In the genomic region with DNA sequence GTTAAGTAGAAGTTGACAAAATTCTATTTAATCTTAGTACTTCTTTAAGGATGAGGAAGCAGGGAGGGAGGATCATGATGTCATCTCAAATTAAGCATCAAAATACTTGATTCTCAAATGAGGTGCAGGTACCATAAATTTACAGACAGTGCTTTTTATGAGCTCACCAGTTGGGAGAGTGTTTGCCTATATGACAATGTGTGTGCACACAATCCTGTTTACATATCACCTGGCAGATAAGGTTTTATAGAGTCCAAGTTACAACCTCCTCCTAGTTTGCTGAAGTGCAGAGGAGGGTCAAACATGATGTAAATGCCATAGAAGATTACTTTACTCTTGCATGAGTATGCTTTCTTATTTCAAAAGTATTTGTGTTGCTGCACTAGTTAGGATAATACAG, we compare ENCODE assay signal across 20 cellular contexts. TPM values are rescaled to one million over a fixed set of nuclear protein-coding genes. Genes with fewer than 3 reads are reported as not detected.
DNase-seq lines count a peak whose midpoint lies in the region; ATAC-seq and TF ChIP-seq lines count a peak whose summit lies in the region.
"Had no signal": no experiment of that assay in that cellular context is flagged by ENCODE, and none has a peak within 500 bp of the region (broad histone marks: within the 10 kb centered on the region; RNA-seq: fewer than 3 reads in every experiment).

No MANE protein-coding gene starts in this region.

- H3K4me1 ChIP-seq in esophagus muscularis mucosa (peaks cover 40 to 63% (median 60%) of the 10 kb centered on the region in 4 donors), thyroid gland (peaks cover 43 to 45% of the 10 kb centered on the region in 2 donors)

- no peak overlapping the region for H3K4me3 Mint-ChIP-seq in activated CD8-positive, alpha-beta T cell treated with anti-CD3 and anti-CD28 coated beads, Interleukin-2, amount 10 ng/mL, durations not matched to agents 7 days and 5 days
- H3K4me3 Mint-ChIP-seq: activated naive CD4-positive, alpha-beta T cell treated with anti-CD3 and anti-CD28 coated beads, Interleukin-2, amount 10 ng/mL, durations not matched to agents 7 days and 5 days had no signal

- ATAC-seq in activated CD8-positive, alpha-beta T cell treated with anti-CD3 and anti-CD28 coated beads, Interleukin-2, amount 10 ng/mL, durations not matched to agents 7 days and 5 days, result no peak
- ATAC-seq in HG03565 (IDR thresholded peaks at IDR 0.05; ENCODE audit: unreplicated experiment), result no peak
- ATAC-seq: sciatic nerve had no signal

- no peaks in the 10 kb centered on the region for H3K36me3 ChIP-seq in esophagus muscularis mucosa
- no peaks in the 10 kb centered on the region for H3K36me3 ChIP-seq in thyroid gland

- POLR2A ChIA-PET in HEK293T (lab: Yijun Ruan, JAX), result interaction anchor here (1.1 to 2.5 kb wide), 2 partner anchors 8 to 29 kb away, joined by 4 to 8 read pairs; no protein-coding TSS in a partner anchor
- POLR2A ChIA-PET in activated CD8-positive, alpha-beta T cell treated with anti-CD3 and anti-CD28 coated beads, Interleukin-2, amount 10 ng/mL, durations not matched to agents 7 days and 5 days (lab: Charles Lee), result no interaction called here

- H3K4me3 ChIP-seq in esophagus muscularis mucosa, result no peak overlapping the region
- H3K4me3 ChIP-seq in thyroid gland (replicated peaks in 1 of 3), result no peak overlapping the region
- peak overlapping the region in 3 of 59 donors; percentile 1 to 21 (median 9) for H3K4me3 ChIP-seq in dorsolateral prefrontal cortex

- TF ChIP-seq CTCF in esophagus muscularis mucosa (IDR thresholded peaks at IDR 0.05) (no peak), thyroid gland (IDR thresholded peaks at IDR 0.05) (no peak), dorsolateral prefrontal cortex (IDR thresholded peaks at IDR 0.05 in 54 of 56, conservative IDR thresholded peaks at IDR 0.05 in 2 of 56; ENCODE audit: low read depth in 1 of 56, partially characterized antibody in 56 of 56) (no peak)

- DNase-seq in HEK293T (ENCODE audit: extremely low spot score) (no peak), NCI-H526 treated with DMSO at 0.1 percent for 48 hours (lab: John Stamatoyannopoulos, UW) (peak; percentile 87), esophagus muscularis mucosa (ENCODE audit: extremely low spot score) (no peak), thyroid gland (no peak), dorsolateral prefrontal cortex (no peak)
- no peak for DNase-seq in activated CD8-positive, alpha-beta T cell treated with anti-CD3 and anti-CD28 coated beads, Interleukin-2, amount 10 ng/mL, durations not matched to agents 7 days and 5 days
- DNase-seq: activated CD4-positive, alpha-beta T cell treated with anti-CD3 and anti-CD28 coated beads for 1 hour; activated naive CD4-positive, alpha-beta T cell treated with anti-CD3 and anti-CD28 coated beads, Interleukin-2, amount 10 ng/mL, durations not matched to agents 7 days and 5 days; DND-41; hippocampal formation; kidney; mesenchymal stem cell; NCI-H1417; NCI-H345; SHP77; stimulated activated CD4-positive, alpha-beta T cell treated with anti-CD3 and anti-CD28 coated beads, Interleukin-4, amount 100 ng/mL, for 1 hour; T-helper 2 cell had no signal

- H3K4me1 Mint-ChIP-seq in activated CD8-positive, alpha-beta T cell treated with anti-CD3 and anti-CD28 coated beads, Interleukin-2, amount 10 ng/mL, durations not matched to agents 7 days and 5 days (ENCODE audit: low read depth), result peaks cover 59% of the 10 kb centered on the region

- no peak for TF ChIP-seq EP300 in esophagus muscularis mucosa (IDR thresholded peaks at IDR 0.05)

- H3K27me3 ChIP-seq in esophagus muscularis mucosa (no peaks in the 10 kb centered on the region), thyroid gland (no peaks in the 10 kb centered on the region), dorsolateral prefrontal cortex (no peaks in the 10 kb centered on the region)

- H3K27ac ChIP-seq in esophagus muscularis mucosa (replicated peaks in 1 of 4) (peak overlapping the region in 3 of 4 donors; percentile 9 to 29 (median 9)), thyroid gland (peak overlapping the region; percentile 32 to 63 (median 39)), dorsolateral prefrontal cortex (peak overlapping the region in 6 of 59 donors; percentile 3 to 51 (median 6))
- H3K27ac ChIP-seq: KMS-11 had no signal

- TF ChIP-seq POLR2A in esophagus muscularis mucosa (IDR thresholded peaks at IDR 0.05; ENCODE audit: low read depth), result no peak
- no peak for TF ChIP-seq POLR2A in thyroid gland (IDR thresholded peaks at IDR 0.05)

- CTCF ChIA-PET in HEK293T (lab: Yijun Ruan, JAX), result interaction anchor here (1.0 kb wide), 1 partner anchor 15 kb away, joined by 4 read pairs; no protein-coding TSS in a partner anchor
- CTCF ChIA-PET in activated CD8-positive, alpha-beta T cell treated with anti-CD3 and anti-CD28 coated beads, Interleukin-2, amount 10 ng/mL, durations not matched to agents 7 days and 5 days (lab: Charles Lee), result interaction anchor here (0.8 to 1.8 kb wide), 4 partner anchors 8 to 97 kb away, joined by 3 to 7 read pairs (median 4); no protein-coding TSS in a partner anchor

- H3K27ac Mint-ChIP-seq in activated CD8-positive, alpha-beta T cell treated with anti-CD3 and anti-CD28 coated beads, Interleukin-2, amount 10 ng/mL, durations not matched to agents 7 days and 5 days, result no peak overlapping the region
- H3K27ac Mint-ChIP-seq: activated naive CD4-positive, alpha-beta T cell treated with anti-CD3 and anti-CD28 coated beads, Interleukin-2, amount 10 ng/mL, durations not matched to agents 7 days and 5 days had no signal

- H3K9me3 Mint-ChIP-seq in activated CD8-positive, alpha-beta T cell treated with anti-CD3 and anti-CD28 coated beads, Interleukin-2, amount 10 ng/mL, durations not matched to agents 7 days and 5 days (ENCODE audit: insufficient read depth), result no peaks in the 10 kb centered on the region
- H3K9me3 Mint-ChIP-seq: activated naive CD4-positive, alpha-beta T cell treated with anti-CD3 and anti-CD28 coated beads, Interleukin-2, amount 10 ng/mL, durations not matched to agents 7 days and 5 days had no signal

- H3K36me3 Mint-ChIP-seq in activated CD8-positive, alpha-beta T cell treated with anti-CD3 and anti-CD28 coated beads, Interleukin-2, amount 10 ng/mL, durations not matched to agents 7 days and 5 days (ENCODE audit: low read depth), result peaks cover 55% of the 10 kb centered on the region

- H3K27me3 Mint-ChIP-seq in activated CD8-positive, alpha-beta T cell treated with anti-CD3 and anti-CD28 coated beads, Interleukin-2, amount 10 ng/mL, durations not matched to agents 7 days and 5 days (ENCODE audit: low read depth), result no peaks in the 10 kb centered on the region
- H3K27me3 Mint-ChIP-seq: activated naive CD4-positive, alpha-beta T cell treated with anti-CD3 and anti-CD28 coated beads, Interleukin-2, amount 10 ng/mL, durations not matched to agents 7 days and 5 days had no signal

- no peaks in the 10 kb centered on the region for H3K9me3 ChIP-seq in esophagus muscularis mucosa
- no peaks in the 10 kb centered on the region for H3K9me3 ChIP-seq in thyroid gland

- intact Hi-C loops in esophagus muscularis mucosa (cut with DNase I) (no loop called here), thyroid gland (cut with DNase I) (loop anchor here (5.0 kb wide), 1 partner anchor 243 kb away; no protein-coding TSS in a partner anchor), dorsolateral prefrontal cortex (cut with DNase I) (loop anchor here (5.0 kb wide), 2 partner anchors 33 to 38 kb away; no protein-coding TSS in a partner anchor)

TF ChIP-seq in HEK293T, 16 proteins besides CTCF, POLR2A, EP300 and RAD21:
- TF ChIP-seq ARNT (IDR thresholded peaks at IDR 0.05) (0 out of 2 replicates have a peak, but pooled peaks have one; percentile 52), FOXK2 (IDR thresholded peaks at IDR 0.05) (no peak), FOXA1 (IDR thresholded peaks at IDR 0.05) (peak; percentile 83; the same call in 1 of the 2 replicates), LEF1 (IDR thresholded peaks at IDR 0.05; ENCODE audit: borderline replicate concordance) (no peak), ELF4 (IDR thresholded peaks at IDR 0.05) (no peak), L3MBTL2 (conservative IDR thresholded peaks at IDR 0.05) (no peak), FOXM1 (IDR thresholded peaks at IDR 0.05; ENCODE audit: borderline replicate concordance) (no peak), CTBP1 (IDR thresholded peaks at IDR 0.05; ENCODE audit: borderline replicate concordance) (peak; percentile 93)
- TF ChIP-seq, protein P1, sequence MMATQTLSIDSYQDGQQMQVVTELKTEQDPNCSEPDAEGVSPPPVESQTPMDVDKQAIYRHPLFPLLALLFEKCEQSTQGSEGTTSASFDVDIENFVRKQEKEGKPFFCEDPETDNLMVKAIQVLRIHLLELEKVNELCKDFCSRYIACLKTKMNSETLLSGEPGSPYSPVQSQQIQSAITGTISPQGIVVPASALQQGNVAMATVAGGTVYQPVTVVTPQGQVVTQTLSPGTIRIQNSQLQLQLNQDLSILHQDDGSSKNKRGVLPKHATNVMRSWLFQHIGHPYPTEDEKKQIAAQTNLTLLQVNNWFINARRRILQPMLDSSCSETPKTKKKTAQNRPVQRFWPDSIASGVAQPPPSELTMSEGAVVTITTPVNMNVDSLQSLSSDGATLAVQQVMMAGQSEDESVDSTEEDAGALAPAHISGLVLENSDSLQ (IDR thresholded peaks at IDR 0.05), result peak; percentile 79
TF ChIP-seq in HEK293T: peak in this region for 4.

RNA-seq across cellular contexts. Expression of a gene that starts 6.4 kb away (rescaled TPM):
- total RNA-seq in esophagus muscularis mucosa (10 to 100 TPM; 42.4 to 74.9 (median 52.1) TPM), thyroid gland (10 to 100 TPM; 62.1 to 88.1 (median 83.0) TPM), dorsolateral prefrontal cortex (100 to 1,000 TPM; 131 to 255 (median 189) TPM)
- total RNA-seq in activated CD8-positive, alpha-beta T cell treated with anti-CD3 and anti-CD28 coated beads, Interleukin-2, amount 10 ng/mL, durations not matched to agents 7 days and 5 days, result 10 to 100 TPM; 36.7 to 42.9 TPM
